1 cellular context compared by ENCODE assay signal in genomic region chr12:4664111-4664510, GRCh38.
A peak's percentile ranks its signal among the peaks of the same experiment; 100 is the strongest.
TF ChIP-seq lines count a peak whose summit lies in the region.

No MANE protein-coding gene starts in this region.

TF ChIP-seq in K562, 482 proteins besides CTCF, POLR2A, EP300 and RAD21:
- TF ChIP-seq HMBOX1 (IDR thresholded peaks at IDR 0.05) (peak; percentile 42; the same call in 1 of the 2 replicates), ARID1B (IDR thresholded peaks at IDR 0.05) (0 out of 2 replicates have a peak, but pooled peaks have one; percentile 7), SREBF1 (IDR thresholded peaks at IDR 0.05; ENCODE audit: borderline replicate concordance, low read depth, low read length) (no peak)
